In genomic region chr11:1336836-1337646, GRCh38 we compare ENCODE assay signal across 10 cellular contexts. TPM values are rescaled to one million over a fixed set of nuclear protein-coding genes. Genes with fewer than 3 reads are reported as not detected.
DNase-seq lines count a peak whose midpoint lies in the region; ATAC-seq and TF ChIP-seq lines count a peak whose summit lies in the region.
"Had no signal": no experiment of that assay in that cellular context is flagged by ENCODE, and none has a peak within 500 bp of the region (broad histone marks: within the 10 kb centered on the region; RNA-seq: fewer than 3 reads in every experiment).

No MANE protein-coding gene starts in this region.

- peaks cover 0 to 11% (median 6%) of the 10 kb centered on the region in 8 donors for H3K9me3 Mint-ChIP-seq in CD4-positive, alpha-beta memory T cell
- H3K9me3 Mint-ChIP-seq in WTC11 (peaks cover 27% of the 10 kb centered on the region), endodermal cell (peaks cover 30% of the 10 kb centered on the region)
- H3K9me3 Mint-ChIP-seq: T-helper 1 cell treated with Interleukin-12 subunit alpha and Interleukin-12 subunit beta and Interleukin-4 antibody, amounts not matched to agents 30 μg/mL and 1 μg/mL, for 36 hours had no signal

- H3K36me3 ChIP-seq in CD4-positive, alpha-beta memory T cell (ENCODE audit: insufficient read depth, low read length), result no peaks in the 10 kb centered on the region
- H3K36me3 ChIP-seq in endodermal cell (ENCODE audit: control insufficient read depth, insufficient read depth, low read length), result no peaks in the 10 kb centered on the region
- no peaks in the 10 kb centered on the region for H3K36me3 ChIP-seq in neural cell (ENCODE audit: insufficient read depth, low read length)

- no peaks in the 10 kb centered on the region for H4K20me1 ChIP-seq in neural cell (ENCODE audit: insufficient read depth)

- WGBS in endodermal cell (ENCODE audit: insufficient coverage in 1 of 2, insufficient read length in 1 of 2), 2 experiments, result 5 to 7% methylated on average over 27 to 90 of the region's 95 CpGs

- DNase-seq in CD4-positive, alpha-beta memory T cell, result peak; percentile 56 to 69 (median 61)
- peak; percentile 55 for DNase-seq in WTC11 (ENCODE audit: low spot score)
- DNase-seq in endodermal cell, result peak; percentile 82
- no peak for DNase-seq in SHP77 (lab: John Stamatoyannopoulos, UW)
- DNase-seq in SKM-1 treated with dmso at 0.1 percent for 144 hours (lab: John Stamatoyannopoulos, UW; ENCODE audit: unreplicated experiment), result no peak

- H3K4me2 ChIP-seq in neural cell (ENCODE audit: low read length), result no peak overlapping the region

- peaks cover 0 to 3% of the 10 kb centered on the region in 2 donors for H3K27me3 Mint-ChIP-seq in CD4-positive, alpha-beta memory T cell
- H3K27me3 Mint-ChIP-seq in WTC11 (ENCODE audit: low read depth) (peaks cover 41% of the 10 kb centered on the region), endodermal cell (ENCODE audit: insufficient read depth) (peaks cover 41% of the 10 kb centered on the region)

- no peaks in the 10 kb centered on the region for H3K9me3 ChIP-seq in CD4-positive, alpha-beta memory T cell (ENCODE audit: control insufficient read depth in 1 of 2, low read length in 2 of 2)
- peaks cover 17% of the 10 kb centered on the region for H3K9me3 ChIP-seq in endodermal cell (ENCODE audit: control insufficient read depth, low read length)
- no peaks in the 10 kb centered on the region for H3K9me3 ChIP-seq in neural cell (ENCODE audit: low read length)

- H3K4me3 Mint-ChIP-seq in CD4-positive, alpha-beta memory T cell, result no peak overlapping the region
- no peak overlapping the region for H3K4me3 Mint-ChIP-seq in WTC11
- no peak overlapping the region for H3K4me3 Mint-ChIP-seq in endodermal cell

- intact Hi-C loops in CD4-positive, alpha-beta memory T cell (cut with micrococcal nuclease), result loop anchor here (1.0 to 10.0 kb wide), 3 partner anchors 28 to 72 kb away; partner anchors contain the start of gene TOLLIP

- no peak overlapping the region for H3K4me3 ChIP-seq in CD4-positive, alpha-beta memory T cell (ENCODE audit: low read length in 2 of 2)
- H3K4me3 ChIP-seq in endodermal cell (ENCODE audit: low read length), result no peak overlapping the region
- H3K4me3 ChIP-seq in neural cell (ENCODE audit: low read length), result peak overlapping the region; percentile 58

- TF ChIP-seq CTCF in WTC11 (IDR thresholded peaks at IDR 0.05) (no peak), endodermal cell (conservative IDR thresholded peaks at IDR 0.05) (no peak), neural cell (IDR thresholded peaks at IDR 0.05; ENCODE audit: poor library complexity, severe bottlenecking) (no peak)

- no peak overlapping the region for H3K27ac ChIP-seq in CD4-positive, alpha-beta memory T cell (ENCODE audit: low read depth, low read length)
- H3K27ac ChIP-seq in endodermal cell (ENCODE audit: low read depth, low read length) (no peak overlapping the region), neural cell (ENCODE audit: low read length) (no peak overlapping the region)

- no peaks in the 10 kb centered on the region for H3F3A ChIP-seq in neural cell (ENCODE audit: insufficient read depth, low read length, poor library complexity, severe bottlenecking)

- POLR2A ChIA-PET in CD4-positive, alpha-beta memory T cell (lab: Charles Lee; ENCODE audit: partially characterized antibody), result interaction anchor here (1.4 kb wide), 1 partner anchor 28 kb away, joined by 3 read pairs; the partner anchor contains the start of gene TOLLIP
- POLR2A ChIA-PET in WTC11 (lab: Charles Lee), result no interaction called here

- no peaks in the 10 kb centered on the region for H3K9me2 ChIP-seq in neural cell (ENCODE audit: insufficient read depth, low read length)

- H3K27ac Mint-ChIP-seq in CD4-positive, alpha-beta memory T cell, result no peak overlapping the region
- H3K27ac Mint-ChIP-seq in WTC11 (no peak overlapping the region), endodermal cell (no peak overlapping the region)

- no peaks in the 10 kb centered on the region for H3K27me3 ChIP-seq in CD4-positive, alpha-beta memory T cell (ENCODE audit: insufficient read depth, low read length)
- H3K27me3 ChIP-seq in endodermal cell (ENCODE audit: control insufficient read depth, insufficient read depth, low read length, poor library complexity, severe bottlenecking), result peaks cover 50% of the 10 kb centered on the region
- H3K27me3 ChIP-seq in neural cell (ENCODE audit: insufficient read depth, low read depth, low read length), result no peaks in the 10 kb centered on the region

- H3K9ac ChIP-seq in endodermal cell (ENCODE audit: extremely low read depth, low read length, poor library complexity, severe bottlenecking) (no peak overlapping the region), neural cell (ENCODE audit: low read length) (no peak overlapping the region)

- H2AFZ ChIP-seq in neural cell (ENCODE audit: low read depth, low read length), result no peak overlapping the region

- TF ChIP-seq EP300 in neural cell (conservative IDR thresholded peaks at IDR 0.05; ENCODE audit: poor library complexity, severe bottlenecking), result no peak

- ATAC-seq in WTC11, result peak; percentile 71
- ATAC-seq in HG02763 (IDR thresholded peaks at IDR 0.05; ENCODE audit: unreplicated experiment), result no peak
- ATAC-seq in HG03108 (IDR thresholded peaks at IDR 0.05; ENCODE audit: unreplicated experiment), result no peak

- H3K4me1 Mint-ChIP-seq in CD4-positive, alpha-beta memory T cell, result peaks cover 9 to 12% (median 11%) of the 10 kb centered on the region in 4 donors
- H3K4me1 Mint-ChIP-seq in WTC11 (peaks cover 7% of the 10 kb centered on the region), endodermal cell (peaks cover 3% of the 10 kb centered on the region)

- no peak for TF ChIP-seq RAD21 in neural cell (conservative IDR thresholded peaks at IDR 0.05)

- peaks cover 12% of the 10 kb centered on the region for H3K4me1 ChIP-seq in CD4-positive, alpha-beta memory T cell (ENCODE audit: insufficient read depth, low read length)
- H3K4me1 ChIP-seq in endodermal cell (ENCODE audit: control insufficient read depth, insufficient read depth, low read length), result no peaks in the 10 kb centered on the region

- no peaks in the 10 kb centered on the region for H3K79me2 ChIP-seq in neural cell (replicated peaks; ENCODE audit: insufficient read depth, low read length)

- CTCF ChIA-PET in CD4-positive, alpha-beta memory T cell (lab: Charles Lee; ENCODE audit: partially characterized antibody), result no interaction called here
- CTCF ChIA-PET in WTC11 (lab: Charles Lee), result no interaction called here

- peaks cover 0 to 8% of the 10 kb centered on the region in 2 donors for H3K36me3 Mint-ChIP-seq in CD4-positive, alpha-beta memory T cell
- peaks cover 7% of the 10 kb centered on the region for H3K36me3 Mint-ChIP-seq in WTC11
- no peaks in the 10 kb centered on the region for H3K36me3 Mint-ChIP-seq in endodermal cell (ENCODE audit: low read depth)

TF ChIP-seq in WTC11, 78 proteins besides CTCF, POLR2A, EP300 and RAD21:
- 0 out of 2 replicates have a peak, but pooled peaks have one; percentile 40 for TF ChIP-seq MYBL2 (CRISPR knock-in tag; IDR thresholded peaks at IDR 0.05)
- TF ChIP-seq SMAD4 (CRISPR knock-in tag; IDR thresholded peaks at IDR 0.05), result no peak
- peak; percentile 28; the same call in 1 of the 2 replicates for TF ChIP-seq TP53 (CRISPR knock-in tag; IDR thresholded peaks at IDR 0.05)
- no peak for TF ChIP-seq USF2 (CRISPR knock-in tag; IDR thresholded peaks at IDR 0.05)
- TF ChIP-seq MAX (CRISPR knock-in tag; IDR thresholded peaks at IDR 0.05), result peak; percentile 54; the same call in 1 of the 2 replicates
TF ChIP-seq in WTC11: peak in this region for 3.

TF ChIP-seq in neural cell, 6 proteins besides CTCF, POLR2A, EP300 and RAD21 (continues in another document):
- TF ChIP-seq TAF1 (IDR thresholded peaks at IDR 0.05; ENCODE audit: low read depth), result no peak
- no peak for TF ChIP-seq MXI1 (conservative IDR thresholded peaks at IDR 0.05; ENCODE audit: poor library complexity, severe bottlenecking)
- TF ChIP-seq SMC3 (conservative IDR thresholded peaks at IDR 0.05; ENCODE audit: poor library complexity), result no peak
- no peak for TF ChIP-seq EZH2 (IDR thresholded peaks at IDR 0.05; ENCODE audit: borderline replicate concordance, insufficient read depth, low read length, poor library complexity, severe bottlenecking)
- TF ChIP-seq POLR2AphosphoS5 (IDR thresholded peaks at IDR 0.05), result no peak

RNA-seq across cellular contexts. Expression of gene TOLLIP, which starts 27.6 kb away (rescaled TPM):
- 10 to 100 TPM; 49.3 to 51.4 TPM for total RNA-seq in CD4-positive, alpha-beta memory T cell
- 10 to 100 TPM; 29.8 to 34.0 TPM for polyA plus RNA-seq in CD4-positive, alpha-beta memory T cell
- 25.8 to 32.3 TPM (median 31.6 TPM) in 3 replicates for total RNA-seq in WTC11 (2021)
- total RNA-seq in endodermal cell, result 10 to 100 TPM; 34.3 to 37.4 TPM
- 21.1 TPM for polyA plus RNA-seq in endodermal cell (2013, experiment 1 of 2)
- 19.8 TPM for polyA plus RNA-seq in endodermal cell (2013, experiment 2 of 2)
- 24.1 and 31.4 TPM in 2 replicates for polyA plus RNA-seq in neural cell
- 23.5 and 35.5 TPM in 2 replicates for polyA minus RNA-seq in neural cell

RNA-seq across cellular contexts. Expression of gene BRSK2, which starts 52.7 kb away (rescaled TPM):
- total RNA-seq in CD4-positive, alpha-beta memory T cell, result under 1 TPM; 0.35 to 0.47 TPM
- under 1 TPM; 0.18 to 0.30 TPM for polyA plus RNA-seq in CD4-positive, alpha-beta memory T cell
- total RNA-seq in WTC11 (2021) (22.1 to 34.5 TPM (median 26.2 TPM) in 3 replicates), endodermal cell (10 to 100 TPM in 1 of 2 donors, 1 to 10 TPM in 1; 9.4 to 10.3 TPM)
- polyA plus RNA-seq in endodermal cell (2013, experiment 1 of 2), result 43.7 TPM
- polyA plus RNA-seq in endodermal cell (2013, experiment 2 of 2), result 37.6 TPM
- polyA plus RNA-seq in neural cell, result 47.5 and 58.2 TPM in 2 replicates
- polyA minus RNA-seq in neural cell, result 69.3 and 95.4 TPM in 2 replicates
- polyA plus RNA-seq: liver had no signal

Comparison
In these comparisons a context has a peak if more than half of its experiments do, and no peak if none do; other contexts are left out.
1. DNase-seq: peak in CD4-positive, alpha-beta memory T cell (5 of 5), WTC11 (single experiment) and endodermal cell (single experiment); none in SHP77 (0 of 2) and SKM-1 treated with dmso at 0.1 percent for 144 hours (single experiment).
2. RNA of gene BRSK2, which starts 52.7 kb away (total RNA-seq): 22.1 to 34.5 TPM in WTC11 and 9.4 to 10.3 TPM in endodermal cell; 0.35 to 0.47 TPM in CD4-positive, alpha-beta memory T cell; every median in the first group is over 4 times any median in the second.